In the genomic region with DNA sequence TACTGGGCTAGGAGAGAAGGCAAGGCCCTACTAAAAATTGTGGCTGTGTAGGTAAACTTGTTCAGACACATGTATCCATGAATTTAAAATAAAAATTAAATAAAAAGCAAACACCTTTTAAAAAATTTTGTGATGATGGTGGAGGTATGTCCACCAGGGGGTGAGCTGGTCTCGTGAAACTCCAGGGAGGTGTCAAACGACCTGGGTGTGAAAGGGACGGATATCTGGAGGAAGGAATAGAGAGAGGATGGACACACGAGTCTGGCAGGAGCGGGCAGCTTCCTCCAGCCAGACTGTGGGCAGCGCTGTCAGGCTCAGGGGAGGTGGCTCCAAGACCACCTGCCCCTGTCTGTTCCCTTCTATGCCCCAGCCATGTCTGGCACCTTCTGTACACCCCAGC, we compare ENCODE assay signal across 10 cellular contexts. TPM values are rescaled to one million over a fixed set of nuclear protein-coding genes. Genes with fewer than 3 reads are reported as not detected.
DNase-seq lines count a peak whose midpoint lies in the region; ATAC-seq, FAIRE-seq and TF ChIP-seq lines count a peak whose summit lies in the region.
"Had no signal": no experiment of that assay in that cellular context is flagged by ENCODE, and none has a peak within 500 bp of the region (broad histone marks: within the 10 kb centered on the region; RNA-seq: fewer than 3 reads in every experiment).

No MANE protein-coding gene starts in this region.

- no peaks in the 10 kb centered on the region for H3K23me2 ChIP-seq in H9 (ENCODE audit: insufficient read length, low read depth, low read length, poor library complexity, severe bottlenecking)

- TF ChIP-seq CTCF in H9 (conservative IDR thresholded peaks at IDR 0.05) (peak; percentile 62; the same call in 2 of the 3 replicates), NB4 (IDR thresholded peaks at IDR 0.05; ENCODE audit: low read depth, low read length) (peak; percentile 31), stomach (IDR thresholded peaks at IDR 0.05) (peak in 3 of 7 experiments; percentile 17 to 31 (median 26))

- no peak overlapping the region for H4K91ac ChIP-seq in H9 (ENCODE audit: insufficient read length, low read depth, low read length)

- no peak overlapping the region for H3K23ac ChIP-seq in H9 (ENCODE audit: insufficient read length, low read depth, low read length)

- TF ChIP-seq POLR2A in NB4 (IDR thresholded peaks at IDR 0.05; ENCODE audit: extremely low read depth, insufficient read length), result no peak
- no peak for TF ChIP-seq POLR2A in stomach (IDR thresholded peaks at IDR 0.05)

- H3K36me3 ChIP-seq in stomach, result no peaks in the 10 kb centered on the region

- H3K27ac Mint-ChIP-seq in H9, result no peak overlapping the region
- H3K27ac Mint-ChIP-seq in effector memory CD8-positive, alpha-beta T cell, result no peak overlapping the region

- H3K4ac ChIP-seq in H9 (ENCODE audit: low read depth, low read length), result no peak overlapping the region

- no peak overlapping the region for H3K56ac ChIP-seq in H9 (ENCODE audit: insufficient read length, low read depth, low read length)

- no peak overlapping the region for H3T11ph ChIP-seq in H9 (ENCODE audit: low read length)

- H3K27me3 ChIP-seq in H9 (ENCODE audit: insufficient read depth, low read length), result no peaks in the 10 kb centered on the region
- H3K27me3 ChIP-seq in stomach, result peaks cover 0 to 7% (median 0%) of the 10 kb centered on the region in 3 donors

- H3K9me3 ChIP-seq in H9 (ENCODE audit: control insufficient read depth, low read depth, low read length), result no peaks in the 10 kb centered on the region
- H3K9me3 ChIP-seq in stomach, result no peaks in the 10 kb centered on the region

- H3K9ac ChIP-seq in H9 (ENCODE audit: extremely low read depth, insufficient read length, low read length), result no peak overlapping the region

- H2BK5ac ChIP-seq in H9 (ENCODE audit: insufficient read length, low read length), result no peak overlapping the region

- H3K4me3 ChIP-seq in NB4 (ENCODE audit: low read depth, low read length), result no peak overlapping the region
- H3K4me3 ChIP-seq in stomach, result no peak overlapping the region

- no peaks in the 10 kb centered on the region for H4K20me1 ChIP-seq in H9 (ENCODE audit: control insufficient read depth, insufficient read depth, insufficient read length)

- H2BK15ac ChIP-seq in H9 (ENCODE audit: low read depth, low read length), result no peak overlapping the region

- H3K27ac ChIP-seq in H9 (ENCODE audit: insufficient read length, low read depth, low read length), result no peak overlapping the region
- H3K27ac ChIP-seq in stomach, result no peak overlapping the region

- H3K79me2 ChIP-seq in H9 (ENCODE audit: insufficient read depth, low read length), result no peaks in the 10 kb centered on the region

- no peak overlapping the region for H2AFZ ChIP-seq in H9 (ENCODE audit: low read length)

- no peak for TF ChIP-seq EP300 in stomach (IDR thresholded peaks at IDR 0.05)

- FAIRE-seq in urothelium cell line (lab: Jason Lieb, UNC), result no peak
- FAIRE-seq: G401.6 had no signal

- no peak overlapping the region for H3K4me2 ChIP-seq in H9 (ENCODE audit: insufficient read depth, insufficient read length, low read length)

- no peaks in the 10 kb centered on the region for H3K79me1 ChIP-seq in H9 (ENCODE audit: insufficient read depth, low read depth, low read length, poor library complexity, severe bottlenecking)

- DNase-seq in H9, result no peak
- DNase-seq in NB4 (ENCODE audit: low read depth), result peak; percentile 44
- peak in 2 of 3 experiments; percentile 9 to 29 for DNase-seq in effector memory CD8-positive, alpha-beta T cell
- peak; percentile 60 for DNase-seq in myocyte (ENCODE audit: low read depth)
- DNase-seq in stomach, result no peak
- no peak for DNase-seq in islet precursor cell
- no peak for DNase-seq in urothelium cell line (ENCODE audit: low spot score)
- DNase-seq: central memory CD4-positive, alpha-beta T cell had no signal

- H2BK20ac ChIP-seq in H9 (ENCODE audit: low read depth, low read length, poor library complexity, severe bottlenecking), result no peak overlapping the region

- H3K14ac ChIP-seq in H9 (ENCODE audit: insufficient read depth, low read length), result no peak overlapping the region

- H3K4me1 Mint-ChIP-seq in H9, result peaks cover 3 to 5% of the 10 kb centered on the region in 2 experiments; a peak in 1 of 4 replicates
- H3K4me1 Mint-ChIP-seq in effector memory CD8-positive, alpha-beta T cell (ENCODE audit: low read depth in 2 of 2), result peaks cover 0 to 12% of the 10 kb centered on the region in 2 donors

- H2BK120ac ChIP-seq in H9 (ENCODE audit: low read depth, low read length, poor library complexity, severe bottlenecking), result no peak overlapping the region

- WGBS in H9 (ENCODE audit: extremely low coverage, insufficient read length, low lambda C conversion rate), result no CpG with 5 or more reads among the region's 6 CpGs
- 26 to 41% (median 30%) methylated on average over 6 of the region's 6 CpGs for WGBS in stomach, 5 donors

- H3K27me3 Mint-ChIP-seq in H9 (ENCODE audit: low read depth), result no peaks in the 10 kb centered on the region
- peaks cover 8 to 9% of the 10 kb centered on the region in 2 donors for H3K27me3 Mint-ChIP-seq in effector memory CD8-positive, alpha-beta T cell

- H3K4me3 Mint-ChIP-seq in H9, result no peak overlapping the region
- H3K4me3 Mint-ChIP-seq in effector memory CD8-positive, alpha-beta T cell, result no peak overlapping the region

- H3K9me3 Mint-ChIP-seq in H9, result peaks cover 4 to 8% of the 10 kb centered on the region in 2 experiments; a peak in 4 of 5 replicates
- no peaks in the 10 kb centered on the region for H3K9me3 Mint-ChIP-seq in effector memory CD8-positive, alpha-beta T cell

- no peak overlapping the region for H2BK12ac ChIP-seq in H9 (ENCODE audit: insufficient read length, low read depth, low read length)

- no peak overlapping the region for H3K18ac ChIP-seq in H9 (ENCODE audit: insufficient read length, low read depth, low read length)

- ATAC-seq in effector memory CD8-positive, alpha-beta T cell (replicated peaks), result peak; percentile 43

- no peaks in the 10 kb centered on the region for H3K4me1 ChIP-seq in H9 (ENCODE audit: insufficient read depth, low read length)
- no peaks in the 10 kb centered on the region for H3K4me1 ChIP-seq in stomach

- H2AK5ac ChIP-seq in H9 (ENCODE audit: insufficient read length, low read length), result no peak overlapping the region

- H4K5ac ChIP-seq in H9 (ENCODE audit: insufficient read length, low read depth, low read length), result no peak overlapping the region

- H4K8ac ChIP-seq in H9 (replicated peaks; ENCODE audit: insufficient read length, low read depth, low read length), result no peak overlapping the region

- intact Hi-C loops in stomach (cut with DNase I; ENCODE audit: low total_unique reads), result no loop called here

- H3K36me3 Mint-ChIP-seq in H9 (ENCODE audit: insufficient read depth in 1 of 3, low read depth in 3 of 3), result peaks cover 0 to 2% (median 0%) of the 10 kb centered on the region in 3 experiments; a peak in 2 of 7 replicates
- peaks cover 6% of the 10 kb centered on the region for H3K36me3 Mint-ChIP-seq in effector memory CD8-positive, alpha-beta T cell (ENCODE audit: insufficient read depth)

RNA-seq across cellular contexts. Expression of a gene that starts 34.8 kb away (rescaled TPM):
- total RNA-seq in H9 (2021) (0.04 TPM in 1 of 2 replicates, not detected in the other), myocyte (93.9 and 289 TPM in 2 replicates), stomach (10 to 100 TPM in 3 of 5 donors, 1 to 10 TPM in 1, not detected in 1; 4.1 to 81.1 (median 13.3) TPM)
- polyA plus RNA-seq in myocyte (2012), result 9.2 TPM
- under 1 TPM; 0.19 to 0.90 (median 0.31) TPM for polyA plus RNA-seq in stomach
- total RNA-seq: pulmonary artery endothelial cell had no signal

Comparison
In these comparisons a context has a peak if more than half of its experiments do, and no peak if none do; other contexts are left out.
1. DNase-seq: peak in NB4 (single experiment), effector memory CD8-positive, alpha-beta T cell (2 of 3) and myocyte (single experiment); none in H9 (single experiment), stomach (single experiment), islet precursor cell (single experiment) and urothelium cell line (single experiment).